Comparison of ENCODE assay signal across 12 cellular contexts in genomic region chr6:17867880-17868279, GRCh38.
DNase-seq lines count a peak whose midpoint lies in the region; ATAC-seq and TF ChIP-seq lines count a peak whose summit lies in the region.
"Had no signal": no experiment of that assay in that cellular context is flagged by ENCODE, and none has a peak within 500 bp of the region (broad histone marks: within the 10 kb centered on the region; RNA-seq: fewer than 3 reads in every experiment).

No MANE protein-coding gene starts in this region.

- H3K27ac ChIP-seq in stomach smooth muscle (ENCODE audit: low read length) (peak overlapping the region; percentile 49), vagina (no peak overlapping the region)
- H3K27ac ChIP-seq: neutrophil had no signal

- H3K9ac ChIP-seq in stomach smooth muscle (ENCODE audit: low read length in 2 of 2), result peak overlapping the region in 1 of 2 donors; percentile 7

- DNase-seq in HS-27A (ENCODE audit: low read depth) (peak; percentile 77), amniotic epithelial cell (ENCODE audit: low read depth) (peak; percentile 84), globus pallidus (ENCODE audit: low spot score) (peak; percentile 50), natural killer cell (no peak), mesenteric fat pad (ENCODE audit: low spot score) (no peak), vagina (ENCODE audit: extremely low spot score in 2 of 2) (no peak)
- no peak for DNase-seq in activated CD8-positive, alpha-beta memory T cell treated with anti-CD3 and anti-CD28 coated beads, Interleukin-2, amount 50 U/mL, for 4 hours
- DNase-seq: GDM1, T-helper 9 cell had no signal

- no peak for TF ChIP-seq CTCF in natural killer cell (IDR thresholded peaks at IDR 0.05)
- no peak for TF ChIP-seq CTCF in vagina (IDR thresholded peaks at IDR 0.05)

- TF ChIP-seq POLR2A in vagina (IDR thresholded peaks at IDR 0.05), result no peak

- intact Hi-C loops in natural killer cell (cut with micrococcal nuclease), result no loop called here
- intact Hi-C loops in vagina (cut with DNase I), result no loop called here

- H3K4me3 Mint-ChIP-seq in natural killer cell, result no peak overlapping the region

- no peaks in the 10 kb centered on the region for H3K36me3 Mint-ChIP-seq in natural killer cell

- H3K4me1 ChIP-seq in stomach smooth muscle (ENCODE audit: control insufficient read depth, insufficient read depth, low read length) (peaks cover 32% of the 10 kb centered on the region), vagina (peaks cover 99% of the 10 kb centered on the region)

- peaks cover 6 to 8% of the 10 kb centered on the region in 2 donors for H3K4me1 Mint-ChIP-seq in natural killer cell

- H3K4me3 ChIP-seq in stomach smooth muscle (ENCODE audit: low read length in 2 of 2) (no peak overlapping the region), vagina (no peak overlapping the region)

- no peaks in the 10 kb centered on the region for H3K27me3 Mint-ChIP-seq in natural killer cell (ENCODE audit: low read depth in 2 of 2)

- H3K27me3 ChIP-seq in stomach smooth muscle (ENCODE audit: control insufficient read depth in 1 of 2, insufficient read depth in 2 of 2, low read length in 2 of 2), result no peaks in the 10 kb centered on the region
- no peaks in the 10 kb centered on the region for H3K27me3 ChIP-seq in vagina
- H3K27me3 ChIP-seq: neutrophil had no signal

- H3K27ac Mint-ChIP-seq in natural killer cell, result no peak overlapping the region
- H3K27ac Mint-ChIP-seq: activated T-helper 2 cell treated with anti-CD3 and anti-CD28 coated beads, Interferon-gamma antibody, Interleukin-2, Interleukin-4, amounts not matched to agents 10 μg/mL and 5 μg/mL and 100 μg/mL, durations not matched to agents 14 hours and 24 hours and 36 hours had no signal

- ATAC-seq in natural killer cell, result no peak

- H3K9me3 Mint-ChIP-seq in natural killer cell, result no peaks in the 10 kb centered on the region
- H3K9me3 Mint-ChIP-seq: activated T-helper 2 cell treated with anti-CD3 and anti-CD28 coated beads, Interferon-gamma antibody, Interleukin-2, Interleukin-4, amounts not matched to agents 10 μg/mL and 5 μg/mL and 100 μg/mL, durations not matched to agents 14 hours and 24 hours and 36 hours had no signal

- peaks cover 0 to 1% of the 10 kb centered on the region in 2 donors for H3K36me3 ChIP-seq in stomach smooth muscle (ENCODE audit: control insufficient read depth in 2 of 2, insufficient read depth in 2 of 2, low read length in 2 of 2)
- no peaks in the 10 kb centered on the region for H3K36me3 ChIP-seq in vagina

- H3K9me3 ChIP-seq in stomach smooth muscle (ENCODE audit: control insufficient read depth in 2 of 2, low read length in 2 of 2) (no peaks in the 10 kb centered on the region), vagina (no peaks in the 10 kb centered on the region)
- H3K9me3 ChIP-seq: neutrophil had no signal

Comparison
In these comparisons a context has a peak if more than half of its experiments do, and no peak if none do; other contexts are left out.
1. DNase-seq: peak in HS-27A (single experiment), amniotic epithelial cell (single experiment) and globus pallidus (single experiment); none in natural killer cell (single experiment), mesenteric fat pad (single experiment), activated CD8-positive, alpha-beta memory T cell treated with anti-CD3 and anti-CD28 coated beads, Interleukin-2, amount 50 U/mL, for 4 hours (single experiment) and vagina (0 of 2).